ENCODE assay signal across 13 cellular contexts in the genomic region with DNA sequence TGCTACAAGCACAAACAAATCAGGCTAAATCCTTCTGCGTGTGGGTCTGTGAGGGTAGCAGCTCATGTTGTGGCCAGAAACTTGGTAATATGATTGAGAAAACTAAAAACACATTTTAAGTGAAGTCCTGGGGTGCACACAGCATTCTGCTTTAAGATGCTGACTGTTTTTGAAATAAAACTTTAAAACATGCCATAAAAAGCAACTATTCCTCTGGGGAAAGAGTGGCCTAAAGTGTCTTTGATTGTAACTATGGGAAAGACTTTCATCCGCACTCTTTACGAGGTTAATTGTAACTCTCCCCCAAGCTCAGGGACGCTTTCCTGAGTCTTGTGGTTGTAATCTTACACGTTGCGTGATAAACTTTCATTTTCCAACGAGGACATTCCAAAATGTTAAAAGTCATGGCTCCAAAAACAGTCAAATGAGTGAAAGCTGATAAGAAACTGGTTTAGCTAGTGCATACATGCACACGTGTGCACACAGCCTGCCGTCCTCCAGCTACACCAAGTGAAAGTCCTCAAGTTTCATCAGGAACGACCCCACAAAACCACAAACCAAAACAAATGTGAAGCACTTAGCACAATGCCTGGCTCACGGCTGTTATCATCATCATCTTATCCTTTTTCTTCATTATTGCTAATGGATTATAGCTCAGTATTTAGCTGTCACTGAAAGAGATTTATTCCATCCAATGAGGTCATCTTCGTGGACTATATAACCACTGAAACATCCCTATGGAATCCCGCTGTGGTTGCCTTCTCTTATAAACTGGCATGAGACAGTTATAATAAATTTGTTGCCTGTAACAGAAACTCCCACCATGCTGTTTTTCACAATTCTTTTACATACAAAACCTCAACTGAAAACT. TPM values are rescaled to one million over a fixed set of nuclear protein-coding genes. Genes with fewer than 3 reads are reported as not detected.
DNase-seq lines count a peak whose midpoint lies in the region; ATAC-seq, FAIRE-seq and TF ChIP-seq lines count a peak whose summit lies in the region.
"Had no signal": no experiment of that assay in that cellular context is flagged by ENCODE, and none has a peak within 500 bp of the region (broad histone marks: within the 10 kb centered on the region; RNA-seq: fewer than 3 reads in every experiment).

No MANE protein-coding gene starts in this region.

- ATAC-seq in left lung (peak; percentile 51), natural killer cell (no peak)

- intact Hi-C loops in ascending aorta (cut with DNase I): no loop called here
- intact Hi-C loops in left lung (cut with DNase I): loop anchor here in 1 of 2 donors (10.0 kb wide), 1 partner anchor 62 kb away; no protein-coding TSS in a partner anchor
- intact Hi-C loops in natural killer cell (cut with micrococcal nuclease): no loop called here

- peaks cover 0 to 8% of the 10 kb centered on the region in 2 donors for H3K4me1 ChIP-seq in ascending aorta
- H3K4me1 ChIP-seq in left lung: no peaks in the 10 kb centered on the region

- H3K9me3 ChIP-seq in ascending aorta: no peaks in the 10 kb centered on the region
- H3K9me3 ChIP-seq in left lung: no peaks in the 10 kb centered on the region

- peaks cover 20 to 57% of the 10 kb centered on the region in 2 donors for H3K27me3 Mint-ChIP-seq in natural killer cell (ENCODE audit: low read depth in 2 of 2)
- H3K27me3 Mint-ChIP-seq: activated naive CD4-positive, alpha-beta T cell treated with anti-CD3 and anti-CD28 coated beads, Interleukin-2, amount 50 U/mL, for 24 hours had no signal

- H3K36me3 ChIP-seq in ascending aorta (no peaks in the 10 kb centered on the region), left lung (no peaks in the 10 kb centered on the region)

- H3K4me3 Mint-ChIP-seq in natural killer cell: no peak overlapping the region
- H3K4me3 Mint-ChIP-seq: activated naive CD4-positive, alpha-beta T cell treated with anti-CD3 and anti-CD28 coated beads, Interleukin-2, amount 50 U/mL, for 24 hours; T-helper 2 cell treated with Interferon-gamma antibody and Interleukin-4, amounts not matched to agents 5 μg/mL and 100 μg/mL, for 36 hours had no signal

- no peaks in the 10 kb centered on the region for H3K27me3 ChIP-seq in ascending aorta
- no peaks in the 10 kb centered on the region for H3K27me3 ChIP-seq in left lung

- no peak for FAIRE-seq in GM12892 (lab: Jason Lieb, UNC)

- no peak for TF ChIP-seq POLR2A in GM12892 (IDR thresholded peaks at IDR 0.05; ENCODE audit: low read depth, low read length)

- H3K27ac ChIP-seq in ascending aorta (peak overlapping the region; percentile 15 to 45), left lung (no peak overlapping the region)

- no peaks in the 10 kb centered on the region for H3K36me3 Mint-ChIP-seq in natural killer cell
- H3K36me3 Mint-ChIP-seq: activated naive CD4-positive, alpha-beta T cell treated with anti-CD3 and anti-CD28 coated beads, Interleukin-2, amount 50 U/mL, for 24 hours had no signal

- no peaks in the 10 kb centered on the region for H3K9me3 Mint-ChIP-seq in natural killer cell
- H3K9me3 Mint-ChIP-seq: activated naive CD4-positive, alpha-beta T cell treated with anti-CD3 and anti-CD28 coated beads, Interleukin-2, amount 50 U/mL, for 24 hours; T-helper 2 cell treated with Interferon-gamma antibody and Interleukin-4, amounts not matched to agents 5 μg/mL and 100 μg/mL, for 36 hours had no signal

- in situ Hi-C loops in KBM-7 (cut with MboI; ENCODE audit: low pct_unique_long_range_greater_than_20kb, low sequenced_read_pairs): no loop called here

- H3K4me3 ChIP-seq in AG09309 (ENCODE audit: control insufficient read depth, low read depth, low read length) (peak overlapping the region; percentile 27), ascending aorta (peak overlapping the region in 1 of 2 donors; percentile 47), left lung (no peak overlapping the region)
- H3K4me3 ChIP-seq: skin epidermis had no signal

- peaks cover 7 to 12% of the 10 kb centered on the region in 2 donors for H3K4me1 Mint-ChIP-seq in natural killer cell

- no peak overlapping the region for H3K27ac Mint-ChIP-seq in natural killer cell
- H3K27ac Mint-ChIP-seq: activated naive CD4-positive, alpha-beta T cell treated with anti-CD3 and anti-CD28 coated beads, Interleukin-2, amount 50 U/mL, for 24 hours; T-helper 2 cell treated with Interferon-gamma antibody and Interleukin-4, amounts not matched to agents 5 μg/mL and 100 μg/mL, for 36 hours had no signal

- DNase-seq in AG09309 (ENCODE audit: low read depth): peak; percentile 88
- peak; percentile 7 for DNase-seq in KBM-7
- DNase-seq in ascending aorta (ENCODE audit: low spot score in 2 of 2): no peak
- DNase-seq in left lung: no peak
- DNase-seq in natural killer cell: no peak
- no peak for DNase-seq in activated T-cell treated with anti-CD3 and anti-CD28 coated beads, Interleukin-2, amount 50 U/mL, for 48 hours
- DNase-seq in GM12892 (ENCODE audit: insufficient read length): no peak
- DNase-seq in GF-D8 (lab: John Stamatoyannopoulos, UW): no peak
- DNase-seq: NCI-H1694, substantia nigra had no signal

- TF ChIP-seq CTCF in AG09309 (IDR thresholded peaks at IDR 0.05; ENCODE audit: control insufficient read depth, insufficient read depth, low read depth, low read length, missing control alignments) (no peak), ascending aorta (IDR thresholded peaks at IDR 0.05) (no peak), left lung (IDR thresholded peaks at IDR 0.05) (no peak), natural killer cell (IDR thresholded peaks at IDR 0.05) (no peak)

RNA-seq across cellular contexts. Expression of a gene that starts 56.4 kb away (rescaled TPM):
- total RNA-seq in ascending aorta: 0.11 TPM
- not detected for total RNA-seq in left lung
- total RNA-seq in natural killer cell: under 1 TPM in 2 of 3 donors, not detected in 1; 0.21 to 0.28 TPM
- polyA plus RNA-seq in GM12892 (2012; ENCODE audit: missing spikeins): not detected

Comparison
In these comparisons a context has a peak if more than half of its experiments do, and no peak if none do; other contexts are left out.
1. DNase-seq: peak in AG09309 (single experiment) and KBM-7 (single experiment); none in ascending aorta (0 of 2), left lung (0 of 2), natural killer cell (single experiment), activated T-cell treated with anti-CD3 and anti-CD28 coated beads, Interleukin-2, amount 50 U/mL, for 48 hours (0 of 2), GM12892 (single experiment) and GF-D8 (single experiment).
2. H3K27ac ChIP-seq: peak in ascending aorta (2 of 2); none in left lung (0 of 2).